ENCODE assay signal across 9 cellular contexts in genomic region chr22:50186181-50186731, GRCh38. TPM values are rescaled to one million over a fixed set of nuclear protein-coding genes. Genes with fewer than 3 reads are reported as not detected.
DNase-seq lines count a peak whose midpoint lies in the region; FAIRE-seq and TF ChIP-seq lines count a peak whose summit lies in the region.
"Had no signal": no experiment of that assay in that cellular context is flagged by ENCODE, and none has a peak within 500 bp of the region (broad histone marks: within the 10 kb centered on the region; RNA-seq: fewer than 3 reads in every experiment).

No MANE protein-coding gene starts in this region.

- intact Hi-C loops in vagina (cut with DNase I), result no loop called here

- no peak for TF ChIP-seq POLR2A in vagina (IDR thresholded peaks at IDR 0.05)

- H3K27ac ChIP-seq in mesodermal cell (ENCODE audit: low read depth, low read length, severe bottlenecking), result no peak overlapping the region
- peak overlapping the region; percentile 75 for H3K27ac ChIP-seq in vagina

- H3K36me3 ChIP-seq in bronchial epithelial cell (ENCODE audit: control insufficient read depth, insufficient read depth, low read length) (peaks cover 1% of the 10 kb centered on the region), mesodermal cell (ENCODE audit: control insufficient read depth, insufficient read depth, low read length) (peaks cover 21% of the 10 kb centered on the region), vagina (no peaks in the 10 kb centered on the region)

- H3K4me1 ChIP-seq in mesodermal cell (ENCODE audit: control insufficient read depth, insufficient read depth, low read length, poor library complexity, severe bottlenecking) (peaks cover 12% of the 10 kb centered on the region), vagina (peaks cover 62% of the 10 kb centered on the region)

- H3K4me3 ChIP-seq in bronchial epithelial cell (ENCODE audit: low read depth, low read length), result peak overlapping the region; percentile 75
- peak overlapping the region; percentile 81 for H3K4me3 ChIP-seq in mesodermal cell (ENCODE audit: extremely low read depth, insufficient read depth, low read length, poor library complexity, severe bottlenecking)
- H3K4me3 ChIP-seq in vagina, result peak overlapping the region; percentile 65 to 78

- 1% methylated on average over 25 to 37 of the region's 47 CpGs for WGBS in mesodermal cell (ENCODE audit: insufficient coverage in 2 of 2), 2 experiments

- H3K9me3 ChIP-seq in mesodermal cell (ENCODE audit: control insufficient read depth, low read length), result no peaks in the 10 kb centered on the region
- no peaks in the 10 kb centered on the region for H3K9me3 ChIP-seq in vagina

- H3K27me3 ChIP-seq in bronchial epithelial cell (ENCODE audit: control insufficient read depth, insufficient read depth, low read length) (no peaks in the 10 kb centered on the region), vagina (no peaks in the 10 kb centered on the region)

- TF ChIP-seq CTCF in bronchial epithelial cell (IDR thresholded peaks at IDR 0.05; ENCODE audit: insufficient read depth, low read length, severe bottlenecking), result no peak
- no peak for TF ChIP-seq CTCF in vagina (IDR thresholded peaks at IDR 0.05)

- FAIRE-seq in bronchial epithelial cell (lab: Jason Lieb, UNC), result no peak

- peak; percentile 29 for DNase-seq in stimulated activated CD4-positive, alpha-beta T cell treated with anti-CD3 and anti-CD28 coated beads, Interleukin-15, amount 100 ng/mL, for 24 hours
- no peak for DNase-seq in stimulated activated CD4-positive, alpha-beta T cell treated with anti-CD3 and anti-CD28 coated beads, Interleukin-4, amount 100 ng/mL, for 24 hours
- DNase-seq in bronchial epithelial cell (ENCODE audit: low read depth) (no peak), vagina (ENCODE audit: extremely low spot score in 2 of 2) (no peak), T1000 (lab: John Stamatoyannopoulos, UW) (no peak), inferior parietal cortex (ENCODE audit: extremely low spot score) (no peak), NCI-H748 (lab: John Stamatoyannopoulos, UW; ENCODE audit: unreplicated experiment) (no peak)

RNA-seq across cellular contexts. Expression of gene TRABD, which starts 0.5 kb away (rescaled TPM):
- total RNA-seq in bronchial epithelial cell, result 38.3 and 43.7 TPM in 2 replicates
- 42.0 TPM for polyA plus RNA-seq in mesodermal cell (2013, experiment 1 of 2)
- polyA plus RNA-seq in mesodermal cell (2013, experiment 2 of 2), result 32.0 TPM
- total RNA-seq in vagina, result 40.3 TPM

RNA-seq across cellular contexts. Expression of gene SELENOO, which starts 14.6 kb away (rescaled TPM):
- total RNA-seq in bronchial epithelial cell, result 20.8 and 25.7 TPM in 2 replicates
- 24.1 TPM for polyA plus RNA-seq in mesodermal cell (2013, experiment 1 of 2)
- polyA plus RNA-seq in mesodermal cell (2013, experiment 2 of 2), result 21.2 TPM
- total RNA-seq in vagina, result 39.0 TPM

RNA-seq across cellular contexts. Expression of gene PANX2, which starts 15.7 kb away (rescaled TPM):
- 0.26 and 0.77 TPM in 2 replicates for total RNA-seq in bronchial epithelial cell
- polyA plus RNA-seq in mesodermal cell (2013, experiment 1 of 2), result 2.3 TPM
- 2.9 TPM for polyA plus RNA-seq in mesodermal cell (2013, experiment 2 of 2)
- total RNA-seq in vagina, result 4.2 TPM
- total RNA-seq: RPMI7951 had no signal

RNA-seq across cellular contexts. Expression of gene TUBGCP6, which starts 58.6 kb away (rescaled TPM):
- total RNA-seq in bronchial epithelial cell, result 18.2 TPM in 2 replicates
- polyA plus RNA-seq in mesodermal cell (2013, experiment 1 of 2), result 27.6 TPM
- 24.6 TPM for polyA plus RNA-seq in mesodermal cell (2013, experiment 2 of 2)
- total RNA-seq in vagina, result 45.4 TPM
